ENCODE assay signal across 19 cellular contexts in the genomic region with DNA sequence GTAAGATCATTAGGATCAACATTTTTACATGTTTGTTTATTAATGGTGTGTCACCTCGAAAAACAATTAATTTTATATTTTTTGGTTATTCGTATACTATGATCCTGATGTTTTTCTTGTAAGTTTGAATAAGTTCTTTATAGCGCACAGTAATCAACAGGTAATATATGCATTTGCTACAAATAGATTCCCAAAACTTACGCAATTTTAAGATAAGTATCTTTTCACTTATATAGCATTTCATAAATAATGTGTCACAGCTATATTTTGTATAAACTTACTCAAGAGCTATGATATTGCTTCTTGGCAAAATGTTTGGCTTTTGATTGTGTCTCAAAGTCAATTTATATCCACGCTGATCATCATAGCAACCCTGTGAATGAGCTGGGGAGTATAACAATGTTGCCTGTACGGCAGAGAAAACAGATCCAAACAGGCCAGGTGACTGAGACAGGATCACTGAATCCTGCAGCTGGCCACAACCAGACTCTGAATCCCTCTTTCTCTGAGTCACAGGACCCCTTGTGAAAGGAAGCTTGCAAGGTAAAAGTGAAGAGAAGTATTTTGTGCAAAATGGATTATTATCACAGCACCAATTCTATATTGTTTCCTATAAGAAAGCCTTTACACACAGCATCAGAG. TPM values are rescaled to one million over a fixed set of nuclear protein-coding genes. Genes with fewer than 3 reads are reported as not detected.
DNase-seq lines count a peak whose midpoint lies in the region; ATAC-seq, FAIRE-seq and TF ChIP-seq lines count a peak whose summit lies in the region.
"Had no signal": no experiment of that assay in that cellular context is flagged by ENCODE, and none has a peak within 500 bp of the region (broad histone marks: within the 10 kb centered on the region; RNA-seq: fewer than 3 reads in every experiment).

No MANE protein-coding gene starts in this region.

- H3K79me2 ChIP-seq in keratinocyte (ENCODE audit: control insufficient read depth, insufficient read depth, low read length) = peaks cover 88% of the 10 kb centered on the region

- ATAC-seq in RWPE2 (ENCODE audit: low read depth) = peak; percentile 66; the same call in 2 of the 3 replicates
- ATAC-seq: PC-3 had no signal

- no peaks in the 10 kb centered on the region for H3K4me1 Mint-ChIP-seq in activated T-helper 1 cell treated with anti-CD3 and anti-CD28 coated beads, Interleukin-12 subunit alpha, Interleukin-12 subunit beta, Interleukin-2, Interleukin-4 antibody, amounts not matched to agents 30 ng/mL and 10 ng/mL and 1 ng/mL, durations not matched to agents 14 hours and 24 hours and 36 hours (ENCODE audit: low read depth)
- H3K4me1 Mint-ChIP-seq in activated T-helper 2 cell treated with anti-CD3 and anti-CD28 coated beads, Interferon-gamma antibody, Interleukin-2, Interleukin-4, amounts not matched to agents 10 μg/mL and 5 μg/mL and 100 μg/mL, durations not matched to agents 14 hours and 24 hours and 36 hours (ENCODE audit: low read depth) = no peaks in the 10 kb centered on the region
- H3K4me1 Mint-ChIP-seq: CD4-positive, alpha-beta memory T cell had no signal

- H3K9me3 ChIP-seq in RWPE2 (ENCODE audit: severe bottlenecking) = no peaks in the 10 kb centered on the region
- H3K9me3 ChIP-seq in keratinocyte (ENCODE audit: control insufficient read depth, low read depth, low read length) = no peaks in the 10 kb centered on the region
- H3K9me3 ChIP-seq: BE2C, HAP-1 had no signal

- peak overlapping the region; percentile 46 for H3K27ac ChIP-seq in RWPE2 (ENCODE audit: poor library complexity, severe bottlenecking)
- peak overlapping the region; percentile 10 for H3K27ac ChIP-seq in keratinocyte (ENCODE audit: control insufficient read depth, insufficient read depth, low read length)

- intact Hi-C loops in activated T-helper 1 cell treated with anti-CD3 and anti-CD28 coated beads, Interleukin-12 subunit alpha, Interleukin-12 subunit beta, Interleukin-2, Interleukin-4 antibody, amounts not matched to agents 30 ng/mL and 10 ng/mL and 1 ng/mL, durations not matched to agents 14 hours and 24 hours and 36 hours (cut with micrococcal nuclease) = no loop called here
- intact Hi-C loops in activated T-helper 2 cell treated with anti-CD3 and anti-CD28 coated beads, Interferon-gamma antibody, Interleukin-2, Interleukin-4, amounts not matched to agents 10 μg/mL and 5 μg/mL and 100 μg/mL, durations not matched to agents 14 hours and 24 hours and 36 hours (cut with micrococcal nuclease) = no loop called here

- peak; percentile 62 for FAIRE-seq in endometrium (lab: Jason Lieb, UNC)
- FAIRE-seq in keratinocyte (lab: Jason Lieb, UNC) = peak; percentile 83

- dilution Hi-C loops in keratinocyte (cut with MboI; ENCODE audit: extremely low pct_ligation_motif_present, low sequenced_read_pairs) = no loop called here

- H3K27me3 Mint-ChIP-seq in activated T-helper 1 cell treated with anti-CD3 and anti-CD28 coated beads, Interleukin-12 subunit alpha, Interleukin-12 subunit beta, Interleukin-2, Interleukin-4 antibody, amounts not matched to agents 30 ng/mL and 10 ng/mL and 1 ng/mL, durations not matched to agents 14 hours and 24 hours and 36 hours (ENCODE audit: insufficient read depth) = peaks cover 11% of the 10 kb centered on the region
- H3K27me3 Mint-ChIP-seq in activated T-helper 2 cell treated with anti-CD3 and anti-CD28 coated beads, Interferon-gamma antibody, Interleukin-2, Interleukin-4, amounts not matched to agents 10 μg/mL and 5 μg/mL and 100 μg/mL, durations not matched to agents 14 hours and 24 hours and 36 hours (ENCODE audit: low read depth) = peaks cover 4% of the 10 kb centered on the region

- peak overlapping the region; percentile 18 for H3K9ac ChIP-seq in keratinocyte (ENCODE audit: control insufficient read depth, extremely low read depth, insufficient read depth, low read length)

- no peak overlapping the region for H3K27ac Mint-ChIP-seq in activated T-helper 1 cell treated with anti-CD3 and anti-CD28 coated beads, Interleukin-12 subunit alpha, Interleukin-12 subunit beta, Interleukin-2, Interleukin-4 antibody, amounts not matched to agents 30 ng/mL and 10 ng/mL and 1 ng/mL, durations not matched to agents 14 hours and 24 hours and 36 hours
- H3K27ac Mint-ChIP-seq in activated T-helper 2 cell treated with anti-CD3 and anti-CD28 coated beads, Interferon-gamma antibody, Interleukin-2, Interleukin-4, amounts not matched to agents 10 μg/mL and 5 μg/mL and 100 μg/mL, durations not matched to agents 14 hours and 24 hours and 36 hours = no peak overlapping the region
- H3K27ac Mint-ChIP-seq: CD4-positive, alpha-beta memory T cell had no signal

- DNase-seq in RWPE2 (ENCODE audit: low spot score) (no peak), keratinocyte (ENCODE audit: low read depth, low spot score) (no peak), SW 1271 (lab: John Stamatoyannopoulos, UW) (no peak), NCI-H1417 (lab: John Stamatoyannopoulos, UW) (no peak)
- no peak for DNase-seq in activated T-helper 1 cell treated with anti-CD3 and anti-CD28 coated beads, Interleukin-12 subunit alpha, Interleukin-12 subunit beta, Interleukin-2, Interleukin-4 antibody, amounts not matched to agents 30 ng/mL and 10 ng/mL and 1 ng/mL, durations not matched to agents 14 hours and 24 hours and 36 hours (ENCODE audit: low spot score)
- no peak for DNase-seq in activated T-helper 2 cell treated with anti-CD3 and anti-CD28 coated beads, Interferon-gamma antibody, Interleukin-2, Interleukin-4, amounts not matched to agents 10 μg/mL and 5 μg/mL and 100 μg/mL, durations not matched to agents 14 hours and 24 hours and 36 hours (ENCODE audit: low spot score)
- DNase-seq: BE2C; Calu3; CD4-positive, alpha-beta memory T cell; DMS79; KBM-7; NCI-H1048; NCI-H146; NCI-H2081; NCI-H510A treated with DMSO at 0.1 percent for 48 hours; NCI-H82; PC-3 had no signal

- H3K36me3 ChIP-seq in RWPE2 (ENCODE audit: low read depth) (no peaks in the 10 kb centered on the region), keratinocyte (ENCODE audit: control insufficient read depth in 2 of 2, extremely low read depth in 1 of 2, insufficient read depth in 2 of 2, low read length in 2 of 2) (peaks cover 0 to 3% of the 10 kb centered on the region in 2 experiments)
- H3K36me3 ChIP-seq: BE2C, HAP-1 had no signal

- no peak for TF ChIP-seq CTCF in RWPE2 (IDR thresholded peaks at IDR 0.05; ENCODE audit: poor library complexity, severe bottlenecking)
- no peak for TF ChIP-seq CTCF in keratinocyte (optimal IDR thresholded peaks at IDR 0.05 in 1 of 3, IDR thresholded peaks at IDR 0.05 in 1 of 3, conservative IDR thresholded peaks at IDR 0.05 in 1 of 3; ENCODE audit: extremely low read depth in 1 of 3, insufficient read depth in 2 of 3, low read length in 3 of 3)

- no peak overlapping the region for H3K4me3 ChIP-seq in RWPE2 (ENCODE audit: severe bottlenecking)
- no peak overlapping the region for H3K4me3 ChIP-seq in keratinocyte (ENCODE audit: control insufficient read depth in 2 of 3, extremely low read depth in 1 of 3, insufficient read depth in 2 of 3, low read depth in 1 of 3, low read length in 3 of 3)
- H3K4me3 ChIP-seq: HAP-1 had no signal

- H3K4me1 ChIP-seq in RWPE2 (ENCODE audit: insufficient read depth, poor library complexity, severe bottlenecking) (peaks cover 18% of the 10 kb centered on the region), keratinocyte (ENCODE audit: control insufficient read depth, extremely low read depth, insufficient read depth, low read length) (peaks cover 23% of the 10 kb centered on the region)
- H3K4me1 ChIP-seq: BE2C had no signal

- H3K9me3 Mint-ChIP-seq in activated T-helper 1 cell treated with anti-CD3 and anti-CD28 coated beads, Interleukin-12 subunit alpha, Interleukin-12 subunit beta, Interleukin-2, Interleukin-4 antibody, amounts not matched to agents 30 ng/mL and 10 ng/mL and 1 ng/mL, durations not matched to agents 14 hours and 24 hours and 36 hours = no peaks in the 10 kb centered on the region
- no peaks in the 10 kb centered on the region for H3K9me3 Mint-ChIP-seq in activated T-helper 2 cell treated with anti-CD3 and anti-CD28 coated beads, Interferon-gamma antibody, Interleukin-2, Interleukin-4, amounts not matched to agents 10 μg/mL and 5 μg/mL and 100 μg/mL, durations not matched to agents 14 hours and 24 hours and 36 hours

- peak overlapping the region; percentile 37 for H3K4me2 ChIP-seq in keratinocyte (ENCODE audit: control insufficient read depth, extremely low read depth, insufficient read depth, low read depth, low read length)

- no peaks in the 10 kb centered on the region for H3K36me3 Mint-ChIP-seq in activated T-helper 1 cell treated with anti-CD3 and anti-CD28 coated beads, Interleukin-12 subunit alpha, Interleukin-12 subunit beta, Interleukin-2, Interleukin-4 antibody, amounts not matched to agents 30 ng/mL and 10 ng/mL and 1 ng/mL, durations not matched to agents 14 hours and 24 hours and 36 hours (ENCODE audit: low read depth)
- no peaks in the 10 kb centered on the region for H3K36me3 Mint-ChIP-seq in activated T-helper 2 cell treated with anti-CD3 and anti-CD28 coated beads, Interferon-gamma antibody, Interleukin-2, Interleukin-4, amounts not matched to agents 10 μg/mL and 5 μg/mL and 100 μg/mL, durations not matched to agents 14 hours and 24 hours and 36 hours (ENCODE audit: low read depth)
- H3K36me3 Mint-ChIP-seq: CD4-positive, alpha-beta memory T cell had no signal

- H3K4me3 Mint-ChIP-seq in activated T-helper 1 cell treated with anti-CD3 and anti-CD28 coated beads, Interleukin-12 subunit alpha, Interleukin-12 subunit beta, Interleukin-2, Interleukin-4 antibody, amounts not matched to agents 30 ng/mL and 10 ng/mL and 1 ng/mL, durations not matched to agents 14 hours and 24 hours and 36 hours = no peak overlapping the region
- H3K4me3 Mint-ChIP-seq in activated T-helper 2 cell treated with anti-CD3 and anti-CD28 coated beads, Interferon-gamma antibody, Interleukin-2, Interleukin-4, amounts not matched to agents 10 μg/mL and 5 μg/mL and 100 μg/mL, durations not matched to agents 14 hours and 24 hours and 36 hours (ENCODE audit: low read depth) = no peak overlapping the region
- H3K4me3 Mint-ChIP-seq: CD4-positive, alpha-beta memory T cell had no signal

- no peak overlapping the region for H2AFZ ChIP-seq in keratinocyte (ENCODE audit: control insufficient read depth, low read length)

- H3K27me3 ChIP-seq in RWPE2 (ENCODE audit: insufficient read depth, poor library complexity, severe bottlenecking) (no peaks in the 10 kb centered on the region), keratinocyte (ENCODE audit: control insufficient read depth, extremely low read depth, insufficient read depth, low read length) (no peaks in the 10 kb centered on the region)
- H3K27me3 ChIP-seq: BE2C had no signal

- H4K20me1 ChIP-seq in keratinocyte (ENCODE audit: control insufficient read depth, extremely low read depth, insufficient read depth, low read length) = peaks cover 21% of the 10 kb centered on the region

- H3K9me1 ChIP-seq in keratinocyte (ENCODE audit: control insufficient read depth, extremely low read depth, insufficient read depth, low read length) = no peaks in the 10 kb centered on the region

RNA-seq across cellular contexts. Expression of a gene that starts 48.6 kb away (rescaled TPM):
- polyA plus RNA-seq in keratinocyte = 147 to 208 TPM (median 148 TPM) in 3 replicates
- polyA plus RNA-seq in keratinocyte (2011; ENCODE audit: low read depth) = 16.4 TPM
- polyA plus RNA-seq in keratinocyte (2011; cell fraction: cytosol; rRNA removed) = 140 and 266 TPM in 2 replicates
- 81.5 and 104 TPM in 2 replicates for polyA plus RNA-seq in keratinocyte (2011; cell fraction: nucleus; rRNA removed)
- polyA plus RNA-seq in keratinocyte (2012; ENCODE audit: low replicate concordance) = 54.5 and 130 TPM in 2 replicates
- polyA minus RNA-seq in keratinocyte = 107 to 201 TPM (median 132 TPM) in 3 replicates
- 149 TPM for polyA minus RNA-seq in keratinocyte (2011; cell fraction: cytosol; rRNA and poly(A)+ RNA removed)
- polyA minus RNA-seq in keratinocyte (2011; cell fraction: nucleus; rRNA and poly(A)+ RNA removed) = 61.2 and 122 TPM in 2 replicates
- 0.08 and 0.12 TPM in 2 replicates for total RNA-seq in activated T-helper 1 cell treated with anti-CD3 and anti-CD28 coated beads, Interleukin-12 subunit alpha, Interleukin-12 subunit beta, Interleukin-2, Interleukin-4 antibody, amounts not matched to agents 30 ng/mL and 10 ng/mL and 1 ng/mL, durations not matched to agents 14 hours and 24 hours and 36 hours
- total RNA-seq in activated T-helper 2 cell treated with anti-CD3 and anti-CD28 coated beads, Interferon-gamma antibody, Interleukin-2, Interleukin-4, amounts not matched to agents 10 μg/mL and 5 μg/mL and 100 μg/mL, durations not matched to agents 14 hours and 24 hours and 36 hours = 0.16 and 0.25 TPM in 2 replicates
- total RNA-seq: CD4-positive, alpha-beta memory T cell had no signal
- polyA plus RNA-seq: CD4-positive, alpha-beta memory T cell had no signal
